Comparison of ENCODE assay signal across 21 cellular contexts in genomic region chr9:101481296-101481695, GRCh38. TPM values are rescaled to one million over a fixed set of nuclear protein-coding genes. Genes with fewer than 3 reads are reported as not detected.
A peak's percentile ranks its signal among the peaks of the same experiment; 100 is the strongest.
DNase-seq lines count a peak whose midpoint lies in the region; ATAC-seq and TF ChIP-seq lines count a peak whose summit lies in the region.
"Had no signal": no experiment of that assay in that cellular context is flagged by ENCODE, and none has a peak within 500 bp of the region (broad histone marks: within the 10 kb centered on the region; RNA-seq: fewer than 3 reads in every experiment).

No MANE protein-coding gene starts in this region.

- DNase-seq in RWPE2 (ENCODE audit: low spot score) = no peak
- DNase-seq in transverse colon = no peak
- DNase-seq in HuH-7.5 (ENCODE audit: low spot score) = no peak
- DNase-seq: CD4-positive, alpha-beta memory T cell; GOT3; NCI-H187; NCI-H2107; NCI-H510A; NCI-H82; PC-9; SJCRH30 had no signal

- no peak for ATAC-seq in RWPE2 (ENCODE audit: low read depth)
- no peak for ATAC-seq in gastroesophageal sphincter
- no peak for ATAC-seq in HG03439 (IDR thresholded peaks at IDR 0.05; ENCODE audit: unreplicated experiment)
- no peak for ATAC-seq in HG03432 (IDR thresholded peaks at IDR 0.05; ENCODE audit: unreplicated experiment)
- ATAC-seq: GM12878, HepG2 had no signal

- H3K27ac ChIP-seq in RWPE2 (ENCODE audit: poor library complexity, severe bottlenecking) (peak overlapping the region; percentile 70), duodenal mucosa (ENCODE audit: low read depth, low read length) (peak overlapping the region; percentile 53), mucosa of rectum (ENCODE audit: low read depth in 2 of 2, low read length in 2 of 2) (peak overlapping the region; percentile 83 to 92), transverse colon (peak overlapping the region; percentile 80 to 87 (median 85)), gastroesophageal sphincter (no peak overlapping the region)
- H3K27ac ChIP-seq: BLaER1, KMS-11, PC-9, SJCRH30 had no signal

- TF ChIP-seq EP300 in transverse colon (IDR thresholded peaks at IDR 0.05; ENCODE audit: low read depth) = no peak
- TF ChIP-seq EP300 in gastroesophageal sphincter (IDR thresholded peaks at IDR 0.05) = no peak

- no peaks in the 10 kb centered on the region for H3K27me3 ChIP-seq in RWPE2 (ENCODE audit: insufficient read depth, poor library complexity, severe bottlenecking)
- no peaks in the 10 kb centered on the region for H3K27me3 ChIP-seq in duodenal mucosa (ENCODE audit: control insufficient read depth in 1 of 2, insufficient read depth in 2 of 2, low read length in 2 of 2)
- H3K27me3 ChIP-seq in mucosa of rectum (ENCODE audit: control insufficient read depth in 2 of 2, insufficient read depth in 2 of 2, low read length in 2 of 2) = no peaks in the 10 kb centered on the region
- H3K27me3 ChIP-seq in transverse colon = peaks cover 4% of the 10 kb centered on the region
- peaks cover 1% of the 10 kb centered on the region for H3K27me3 ChIP-seq in gastroesophageal sphincter
- H3K27me3 ChIP-seq: BLaER1, SJCRH30 had no signal

- no peak for TF ChIP-seq POLR2A in transverse colon (IDR thresholded peaks at IDR 0.05)
- no peak for TF ChIP-seq POLR2A in gastroesophageal sphincter (IDR thresholded peaks at IDR 0.05)

- H3K9ac ChIP-seq in duodenal mucosa (ENCODE audit: low read depth in 1 of 2, low read length in 2 of 2) (peak overlapping the region in 1 of 2 donors; percentile 1), mucosa of rectum (ENCODE audit: low read depth in 1 of 2, low read length in 2 of 2) (peak overlapping the region; percentile 17 to 51)
- H3K9ac ChIP-seq: BLaER1, KMS-11 had no signal

- H3K9me3 ChIP-seq in RWPE2 (ENCODE audit: severe bottlenecking) = no peaks in the 10 kb centered on the region
- no peaks in the 10 kb centered on the region for H3K9me3 ChIP-seq in duodenal mucosa (ENCODE audit: control insufficient read depth in 1 of 2, low read length in 2 of 2)
- H3K9me3 ChIP-seq in mucosa of rectum (ENCODE audit: control insufficient read depth in 2 of 2, low read length in 2 of 2) = no peaks in the 10 kb centered on the region
- H3K9me3 ChIP-seq in transverse colon = no peaks in the 10 kb centered on the region
- no peaks in the 10 kb centered on the region for H3K9me3 ChIP-seq in gastroesophageal sphincter
- H3K9me3 ChIP-seq: SJCRH30 had no signal

- in situ Hi-C loops in transverse colon (cut with MboI; ENCODE audit: low pct_ligation_motif_present in 1 of 4, low pct_unique_long_range_greater_than_20kb in 1 of 4, low sequenced_read_pairs in 3 of 4) = no loop called here

- H3K36me3 ChIP-seq in RWPE2 (ENCODE audit: low read depth) (no peaks in the 10 kb centered on the region), duodenal mucosa (ENCODE audit: control insufficient read depth in 1 of 2, insufficient read depth in 2 of 2, low read length in 2 of 2) (peaks cover 5 to 6% of the 10 kb centered on the region in 2 donors), mucosa of rectum (ENCODE audit: control insufficient read depth in 2 of 2, insufficient read depth in 2 of 2, low read length in 2 of 2) (peaks cover 5 to 6% of the 10 kb centered on the region in 2 donors), transverse colon (no peaks in the 10 kb centered on the region), gastroesophageal sphincter (peaks cover 0 to 6% of the 10 kb centered on the region in 2 donors)
- H3K36me3 ChIP-seq: BLaER1, SJCRH30 had no signal

- H3K4me1 ChIP-seq in RWPE2 (ENCODE audit: insufficient read depth, poor library complexity, severe bottlenecking) = peaks cover 49% of the 10 kb centered on the region
- H3K4me1 ChIP-seq in duodenal mucosa (ENCODE audit: control insufficient read depth in 1 of 2, insufficient read depth in 2 of 2, low read length in 2 of 2) = peaks cover 43 to 44% of the 10 kb centered on the region in 2 donors
- H3K4me1 ChIP-seq in mucosa of rectum (ENCODE audit: control insufficient read depth in 2 of 2, insufficient read depth in 2 of 2, low read length in 2 of 2) = peaks cover 34 to 41% of the 10 kb centered on the region in 2 donors
- peaks cover 20 to 72% (median 34%) of the 10 kb centered on the region in 4 donors for H3K4me1 ChIP-seq in transverse colon
- H3K4me1 ChIP-seq in gastroesophageal sphincter = peaks cover 0 to 39% (median 3%) of the 10 kb centered on the region in 3 donors
- H3K4me1 ChIP-seq: BLaER1, SJCRH30 had no signal

- WGBS in transverse colon (ENCODE audit: low coverage in 1 of 2), 2 donors = 42 to 50% methylated on average over 1 of the region's 1 CpG
- 67% methylated on average over 1 of the region's 1 CpG; no CpG with 5 or more reads in 1 of the 2 donors for WGBS in gastroesophageal sphincter (ENCODE audit: low coverage in 1 of 2), 2 donors

- intact Hi-C loops in transverse colon (cut with DNase I; ENCODE audit: low total_unique reads) = no loop called here

- no peak for TF ChIP-seq CTCF in RWPE2 (IDR thresholded peaks at IDR 0.05; ENCODE audit: poor library complexity, severe bottlenecking)
- no peak for TF ChIP-seq CTCF in transverse colon (IDR thresholded peaks at IDR 0.05)
- TF ChIP-seq CTCF in gastroesophageal sphincter (IDR thresholded peaks at IDR 0.05) = no peak

- H3K4me3 ChIP-seq in RWPE2 (ENCODE audit: severe bottlenecking) = no peak overlapping the region
- H3K4me3 ChIP-seq in duodenal mucosa (ENCODE audit: low read depth in 1 of 2, low read length in 2 of 2) = no peak overlapping the region
- H3K4me3 ChIP-seq in mucosa of rectum (ENCODE audit: low read length in 2 of 2) = no peak overlapping the region
- no peak overlapping the region for H3K4me3 ChIP-seq in transverse colon
- no peak overlapping the region for H3K4me3 ChIP-seq in gastroesophageal sphincter
- H3K4me3 ChIP-seq: BLaER1, GM12878, PC-9, SJCRH30 had no signal

RNA-seq across cellular contexts. Expression of gene ALDOB, which starts 45.7 kb away (rescaled TPM):
- 10 to 100 TPM in 2 of 4 donors, 1 to 10 TPM in 1, not detected in 1; 1.9 to 55.0 (median 20.1) TPM for total RNA-seq in transverse colon
- not detected for total RNA-seq in gastroesophageal sphincter
- total RNA-seq: A673; CD4-positive, alpha-beta memory T cell; PC-9; SJCRH30 had no signal

RNA-seq across cellular contexts. Expression of gene RNF20, which starts 52.4 kb away (rescaled TPM):
- 10 to 100 TPM in 3 of 4 donors, 1 to 10 TPM in 1; 9.0 to 21.0 (median 13.9) TPM for total RNA-seq in transverse colon
- total RNA-seq in gastroesophageal sphincter = 10 to 100 TPM; 23.6 to 40.7 (median 32.7) TPM

Comparison
In these comparisons a context has a peak if more than half of its experiments do, and no peak if none do; other contexts are left out.
1. H3K27ac ChIP-seq: peak in RWPE2 (single experiment), duodenal mucosa (single experiment), mucosa of rectum (2 of 2) and transverse colon (4 of 4); none in gastroesophageal sphincter (0 of 4).